ENCODE assay signal across 8 cellular contexts in genomic region chr19:33226550-33227241, GRCh38. TPM values are rescaled to one million over a fixed set of nuclear protein-coding genes. Genes with fewer than 3 reads are reported as not detected.
DNase-seq lines count a peak whose midpoint lies in the region; ATAC-seq and TF ChIP-seq lines count a peak whose summit lies in the region.

No MANE protein-coding gene starts in this region.

- peaks cover 60% of the 10 kb centered on the region for H3K27me3 Mint-ChIP-seq in activated naive CD4-positive, alpha-beta T cell treated with anti-CD3 and anti-CD28 coated beads for 36 hours (ENCODE audit: low read depth)
- H3K27me3 Mint-ChIP-seq in activated naive CD8-positive, alpha-beta T cell treated with anti-CD3 and anti-CD28 coated beads, Interleukin-2, amount 10 ng/mL, durations not matched to agents 7 days and 5 days, result peaks cover 44% of the 10 kb centered on the region
- H3K27me3 Mint-ChIP-seq in type B pancreatic cell, result peaks cover 63% of the 10 kb centered on the region

- H3K36me3 Mint-ChIP-seq in activated naive CD4-positive, alpha-beta T cell treated with anti-CD3 and anti-CD28 coated beads for 36 hours (ENCODE audit: low read depth), result peaks cover 6% of the 10 kb centered on the region
- peaks cover 4% of the 10 kb centered on the region for H3K36me3 Mint-ChIP-seq in activated naive CD8-positive, alpha-beta T cell treated with anti-CD3 and anti-CD28 coated beads, Interleukin-2, amount 10 ng/mL, durations not matched to agents 7 days and 5 days
- H3K36me3 Mint-ChIP-seq in type B pancreatic cell, result peaks cover 6% of the 10 kb centered on the region

- no peaks in the 10 kb centered on the region for H3K36me3 ChIP-seq in left lung

- TF ChIP-seq CTCF in left lung (IDR thresholded peaks at IDR 0.05) (no peak), type B pancreatic cell (conservative IDR thresholded peaks at IDR 0.05) (peak; percentile 43)

- peaks cover 10% of the 10 kb centered on the region for H3K4me1 Mint-ChIP-seq in activated naive CD4-positive, alpha-beta T cell treated with anti-CD3 and anti-CD28 coated beads for 36 hours (ENCODE audit: low read depth)
- H3K4me1 Mint-ChIP-seq in activated naive CD8-positive, alpha-beta T cell treated with anti-CD3 and anti-CD28 coated beads, Interleukin-2, amount 10 ng/mL, durations not matched to agents 7 days and 5 days, result peaks cover 4% of the 10 kb centered on the region
- no peaks in the 10 kb centered on the region for H3K4me1 Mint-ChIP-seq in type B pancreatic cell (ENCODE audit: unreplicated experiment)

- intact Hi-C loops in activated naive CD4-positive, alpha-beta T cell treated with anti-CD3 and anti-CD28 coated beads for 36 hours (cut with micrococcal nuclease), result loop anchor here (5.0 kb wide), 1 partner anchor 84 kb away; no protein-coding TSS in a partner anchor
- intact Hi-C loops in left lung (cut with DNase I), result no loop called here

- peak overlapping the region; percentile 49 for H3K4me3 Mint-ChIP-seq in activated naive CD4-positive, alpha-beta T cell treated with anti-CD3 and anti-CD28 coated beads for 36 hours
- H3K4me3 Mint-ChIP-seq in activated naive CD8-positive, alpha-beta T cell treated with anti-CD3 and anti-CD28 coated beads, Interleukin-2, amount 10 ng/mL, durations not matched to agents 7 days and 5 days, result peak overlapping the region; percentile 63
- peak overlapping the region; percentile 74 for H3K4me3 Mint-ChIP-seq in type B pancreatic cell

- H3K4me3 ChIP-seq in left lung, result peak overlapping the region; percentile 22 to 40

- peaks cover 0 to 20% of the 10 kb centered on the region in 2 donors for H3K9me3 ChIP-seq in left lung

- ATAC-seq in activated naive CD8-positive, alpha-beta T cell treated with anti-CD3 and anti-CD28 coated beads, Interleukin-2, amount 10 ng/mL, durations not matched to agents 7 days and 5 days (ENCODE audit: low read depth), result no peak
- ATAC-seq in left lung, result peak; percentile 91
- no peak for ATAC-seq in HG03520 (IDR thresholded peaks at IDR 0.05; ENCODE audit: unreplicated experiment)
- ATAC-seq in GM21786 (IDR thresholded peaks at IDR 0.05; ENCODE audit: unreplicated experiment), result no peak

- H3K27ac Mint-ChIP-seq in activated naive CD4-positive, alpha-beta T cell treated with anti-CD3 and anti-CD28 coated beads for 36 hours, result no peak overlapping the region
- H3K27ac Mint-ChIP-seq in activated naive CD8-positive, alpha-beta T cell treated with anti-CD3 and anti-CD28 coated beads, Interleukin-2, amount 10 ng/mL, durations not matched to agents 7 days and 5 days, result no peak overlapping the region
- H3K27ac Mint-ChIP-seq in type B pancreatic cell, result no peak overlapping the region

- POLR2A ChIA-PET in activated naive CD8-positive, alpha-beta T cell treated with anti-CD3 and anti-CD28 coated beads, Interleukin-2, amount 10 ng/mL, durations not matched to agents 7 days and 5 days (lab: Charles Lee), result no interaction called here

- CTCF ChIA-PET in activated naive CD4-positive, alpha-beta T cell treated with anti-CD3 and anti-CD28 coated beads for 36 hours (lab: Charles Lee), result no interaction called here

- H3K27me3 ChIP-seq in left lung, result peaks cover 33 to 68% of the 10 kb centered on the region in 2 donors

- H3K9me3 Mint-ChIP-seq in activated naive CD4-positive, alpha-beta T cell treated with anti-CD3 and anti-CD28 coated beads for 36 hours, result peaks cover 14% of the 10 kb centered on the region
- peaks cover 13% of the 10 kb centered on the region for H3K9me3 Mint-ChIP-seq in activated naive CD8-positive, alpha-beta T cell treated with anti-CD3 and anti-CD28 coated beads, Interleukin-2, amount 10 ng/mL, durations not matched to agents 7 days and 5 days
- H3K9me3 Mint-ChIP-seq in type B pancreatic cell, result peaks cover 11% of the 10 kb centered on the region

- peak overlapping the region in 1 of 2 donors; percentile 19 for H3K27ac ChIP-seq in left lung

- H3K4me1 ChIP-seq in left lung, result peaks cover 0 to 29% of the 10 kb centered on the region in 2 donors

- DNase-seq in activated naive CD4-positive, alpha-beta T cell treated with anti-CD3 and anti-CD28 coated beads for 36 hours, result no peak
- no peak for DNase-seq in activated naive CD4-positive, alpha-beta T cell (lab: John Stamatoyannopoulos, UW)
- no peak for DNase-seq in activated naive CD8-positive, alpha-beta T cell treated with anti-CD3 and anti-CD28 coated beads, Interleukin-2, amount 10 ng/mL, durations not matched to agents 7 days and 5 days
- DNase-seq in left lung (peak; percentile 68 to 90), type B pancreatic cell (ENCODE audit: extremely low spot score, unreplicated experiment) (no peak), SK-N-DZ (ENCODE audit: low spot score) (no peak)

RNA-seq across cellular contexts. Expression of gene SLC7A10, which starts 1.0 kb away (rescaled TPM):
- not detected for total RNA-seq in activated naive CD4-positive, alpha-beta T cell treated with anti-CD3 and anti-CD28 coated beads for 36 hours
- total RNA-seq in activated naive CD8-positive, alpha-beta T cell treated with anti-CD3 and anti-CD28 coated beads, Interleukin-2, amount 10 ng/mL, durations not matched to agents 7 days and 5 days, result not detected
- total RNA-seq in left lung (under 1 TPM in 1 of 2 donors, not detected in 1; 0.50 TPM), type B pancreatic cell (ENCODE audit: low replicate concordance) (0.68 TPM in 1 of 2 replicates, not detected in the other)
- polyA plus RNA-seq in SK-N-DZ (2014; cell fraction: cytosol; rRNA removed), result not detected in 2 replicates
- polyA plus RNA-seq in SK-N-DZ (2014; cell fraction: nucleus; rRNA removed), result 0.52 TPM in 1 of 2 replicates, not detected in the other

RNA-seq across cellular contexts. Expression of gene LRP3, which starts 32.6 kb away (rescaled TPM):
- under 1 TPM; 0.76 to 0.84 TPM for total RNA-seq in activated naive CD4-positive, alpha-beta T cell treated with anti-CD3 and anti-CD28 coated beads for 36 hours
- total RNA-seq in activated naive CD8-positive, alpha-beta T cell treated with anti-CD3 and anti-CD28 coated beads, Interleukin-2, amount 10 ng/mL, durations not matched to agents 7 days and 5 days, result under 1 TPM; 0.14 to 0.43 TPM
- total RNA-seq in left lung (10 to 100 TPM; 18.1 to 33.5 TPM), type B pancreatic cell (ENCODE audit: low replicate concordance) (24.2 and 49.6 TPM in 2 replicates)
- polyA plus RNA-seq in SK-N-DZ (2014; cell fraction: cytosol; rRNA removed), result 80.6 and 90.7 TPM in 2 replicates
- polyA plus RNA-seq in SK-N-DZ (2014; cell fraction: nucleus; rRNA removed), result 105 and 139 TPM in 2 replicates

Comparison
In these comparisons a context has a peak if more than half of its experiments do, and no peak if none do; other contexts are left out.
1. DNase-seq: peak in left lung (2 of 2); none in activated naive CD4-positive, alpha-beta T cell treated with anti-CD3 and anti-CD28 coated beads for 36 hours (single experiment), activated naive CD4-positive, alpha-beta T cell (0 of 4), activated naive CD8-positive, alpha-beta T cell treated with anti-CD3 and anti-CD28 coated beads, Interleukin-2, amount 10 ng/mL, durations not matched to agents 7 days and 5 days (single experiment), type B pancreatic cell (single experiment) and SK-N-DZ (single experiment).
2. RNA of gene LRP3, which starts 32.6 kb away (total RNA-seq): 24.2 to 49.6 TPM in type B pancreatic cell and 18.1 to 33.5 TPM in left lung; 0.76 to 0.84 TPM in activated naive CD4-positive, alpha-beta T cell treated with anti-CD3 and anti-CD28 coated beads for 36 hours and 0.14 to 0.43 TPM in activated naive CD8-positive, alpha-beta T cell treated with anti-CD3 and anti-CD28 coated beads, Interleukin-2, amount 10 ng/mL, durations not matched to agents 7 days and 5 days; every median in the first group is over 10 times any median in the second.
3. Peak in every context shown above with its lines, with median percentiles within 50 percentile points of each other: H3K4me3 Mint-ChIP-seq.